ENCODE assay signal across 21 cellular contexts in genomic region chr6:69138893-69139494, GRCh38.
DNase-seq lines count a peak whose midpoint lies in the region; ATAC-seq, FAIRE-seq and TF ChIP-seq lines count a peak whose summit lies in the region.
"Had no signal": no experiment of that assay in that cellular context is flagged by ENCODE, and none has a peak within 500 bp of the region (broad histone marks: within the 10 kb centered on the region; RNA-seq: fewer than 3 reads in every experiment).

No MANE protein-coding gene starts in this region.

- H3K4me1 ChIP-seq in H1 (replicated peaks in 1 of 4; ENCODE audit: control insufficient read depth in 3 of 4, insufficient read depth in 4 of 4, low read length in 3 of 4): peaks cover 0 to 4% (median 0%) of the 10 kb centered on the region in 4 experiments; a peak in 3 of 7 replicates
- H3K4me1 ChIP-seq in left lung: no peaks in the 10 kb centered on the region
- H3K4me1 ChIP-seq: esophagus squamous epithelium, HAP-1, upper lobe of right lung had no signal

- intact Hi-C loops in Right ventricle myocardium inferior (cut with DNase I) (loop anchor here (1.0 to 5.0 kb wide), 3 partner anchors 155 to 233 kb away; no protein-coding TSS in a partner anchor), cardiac septum (cut with DNase I) (no loop called here), left lung (cut with DNase I) (no loop called here)

- H3K27ac ChIP-seq in H1 (ENCODE audit: low read depth, low read length): 0 out of 2 replicates have a peak overlapping the region, but pooled peaks have one; percentile 3
- H3K27ac ChIP-seq in left lung: no peak overlapping the region
- H3K27ac ChIP-seq: cardiac muscle cell, esophagus squamous epithelium, KMS-11, upper lobe of right lung had no signal

- no peak for FAIRE-seq in H1 (lab: Jason Lieb, UNC)
- FAIRE-seq: G401.6 had no signal

- no peak overlapping the region for H3K9ac ChIP-seq in H1 (replicated peaks in 1 of 4; ENCODE audit: extremely low read depth in 1 of 4, low read depth in 3 of 4, low read length in 3 of 4)
- H3K9ac ChIP-seq: KMS-11 had no signal

- H3K4ac ChIP-seq in H1 (replicated peaks; ENCODE audit: insufficient read length, low read depth, low read length): no peak overlapping the region

- no peak overlapping the region for H2BK20ac ChIP-seq in H1 (ENCODE audit: low read length)

- CTCF ChIA-PET in H1 (lab: Charles Lee; ENCODE audit: partially characterized antibody): interaction anchor here (0.7 kb wide), 1 partner anchor 870 kb away, joined by 3 read pairs; no protein-coding TSS in a partner anchor

- no peak overlapping the region for H3K4me3 ChIP-seq in H1 (ENCODE audit: extremely low read depth in 1 of 4, insufficient read depth in 2 of 4, low read depth in 3 of 4, low read length in 4 of 4)
- H3K4me3 ChIP-seq in left lung: no peak overlapping the region
- H3K4me3 ChIP-seq: cardiac muscle cell, esophagus squamous epithelium, HAP-1, upper lobe of right lung had no signal

- no peak overlapping the region for H4K8ac ChIP-seq in H1 (ENCODE audit: extremely low read depth, insufficient read depth, low read length)

- DNase-seq in Right ventricle myocardium inferior (ENCODE audit: missing footprints): no peak
- DNase-seq in cardiac septum (ENCODE audit: low spot score): no peak
- DNase-seq in H1 (ENCODE audit: low read depth in 1 of 2, low spot score in 2 of 2): no peak
- DNase-seq in iris pigment epithelial cell (ENCODE audit: low read depth): peak; percentile 9
- DNase-seq in DMS79 (lab: John Stamatoyannopoulos, UW): no peak
- DNase-seq in COLO829 (ENCODE audit: low spot score): no peak
- DNase-seq in NCI-H1417 (lab: John Stamatoyannopoulos, UW): no peak
- no peak for DNase-seq in left lung
- DNase-seq: activated CD4-positive, alpha-beta T cell treated with anti-CD3 and anti-CD28 coated beads for 48 hours; activated CD8-positive, alpha-beta memory T cell treated with anti-CD3 and anti-CD28 coated beads, Interleukin-2, amount 10 ng/mL, durations not matched to agents 7 days and 5 days; esophagus squamous epithelium; natural killer cell; NCI-H1048; NCI-H2081; stimulated activated CD8-positive, alpha-beta memory T cell treated with anti-CD3 and anti-CD28 coated beads, Interleukin-4, amount 100 ng/mL, for 48 hours; SW 1271; upper lobe of right lung had no signal

- no peak overlapping the region for H2AK5ac ChIP-seq in H1 (ENCODE audit: low read depth, low read length)

- no peaks in the 10 kb centered on the region for H3K79me1 ChIP-seq in H1 (ENCODE audit: low read depth, low read length)

- TF ChIP-seq CTCF in H1 (IDR thresholded peaks at IDR 0.05; ENCODE audit: control extremely low read depth in 1 of 3, insufficient read depth in 1 of 3, low read depth in 1 of 3, low read length in 3 of 3) (no peak), left lung (IDR thresholded peaks at IDR 0.05) (no peak)

- TF ChIP-seq POLR2A in H1 (IDR thresholded peaks at IDR 0.05; ENCODE audit: control extremely low read depth in 1 of 2, low read depth in 2 of 2, low read length in 2 of 2): no peak

- H3K79me2 ChIP-seq in H1 (ENCODE audit: control insufficient read depth in 1 of 2, insufficient read depth in 2 of 2, low read length in 2 of 2): no peaks in the 10 kb centered on the region

- H3K36me3 ChIP-seq in H1 (ENCODE audit: control insufficient read depth in 2 of 4, insufficient read depth in 4 of 4, low read length in 3 of 4): no peaks in the 10 kb centered on the region; a peak in 1 of 8 replicates
- no peaks in the 10 kb centered on the region for H3K36me3 ChIP-seq in left lung
- H3K36me3 ChIP-seq: cardiac muscle cell, esophagus squamous epithelium, HAP-1, upper lobe of right lung had no signal

- no peak overlapping the region for H3K4me2 ChIP-seq in H1 (ENCODE audit: insufficient read depth in 1 of 2, low read depth in 2 of 2, low read length in 2 of 2)
- H3K4me2 ChIP-seq: KMS-11 had no signal

- TF ChIP-seq EP300 in H1 (IDR thresholded peaks at IDR 0.05; ENCODE audit: borderline replicate concordance in 1 of 2, low read depth in 2 of 2, low read length in 2 of 2): no peak

- peak overlapping the region; percentile 26; the same call in 1 of the 2 replicates for H3K18ac ChIP-seq in H1 (ENCODE audit: extremely low read depth, low read length)

- H2BK12ac ChIP-seq in H1 (ENCODE audit: low read depth, low read length): no peak overlapping the region

- H2BK120ac ChIP-seq in H1 (replicated peaks; ENCODE audit: low read depth, low read length): no peak overlapping the region

- POLR2A ChIA-PET in H1 (lab: Charles Lee; ENCODE audit: partially characterized antibody): no interaction called here

- no peak overlapping the region for H2BK5ac ChIP-seq in H1 (ENCODE audit: low read depth, low read length)

- H3K9me3 ChIP-seq in H1 (ENCODE audit: insufficient read depth in 2 of 2, low read depth in 1 of 2, low read length in 1 of 2): no peaks in the 10 kb centered on the region
- H3K9me3 ChIP-seq in left lung: no peaks in the 10 kb centered on the region
- H3K9me3 ChIP-seq: esophagus squamous epithelium, HAP-1, upper lobe of right lung had no signal

- H4K5ac ChIP-seq in H1 (ENCODE audit: insufficient read length, low read depth, low read length): no peak overlapping the region

- H3K23ac ChIP-seq in H1 (ENCODE audit: insufficient read length): no peak overlapping the region

- no peak overlapping the region for H3K56ac ChIP-seq in H1 (replicated peaks; ENCODE audit: insufficient read length, low read depth, low read length)

- WGBS in H1 (ENCODE audit: extremely low coverage in 1 of 2, insufficient coverage in 1 of 2, insufficient read length in 1 of 2, insufficient replicate concordance in 2 of 2, low coverage in 1 of 2, low lambda C conversion rate in 2 of 2, missing lambda C conversion rate in 1 of 2), 2 experiments: 90% methylated on average over 4 of the region's 4 CpGs; no CpG with 5 or more reads in 1 of the 2 experiments

- ATAC-seq in Right ventricle myocardium inferior: peak; percentile 78
- ATAC-seq in left lung: no peak
- ATAC-seq: activated CD8-positive, alpha-beta memory T cell treated with anti-CD3 and anti-CD28 coated beads, Interleukin-2, amount 10 ng/mL, durations not matched to agents 7 days and 5 days; natural killer cell; upper lobe of right lung had no signal

- H3K27me3 ChIP-seq in H1 (replicated peaks in 1 of 4; ENCODE audit: control insufficient read depth in 3 of 4, extremely low read depth in 1 of 4, insufficient read depth in 3 of 4, low read length in 3 of 4) (no peaks in the 10 kb centered on the region), left lung (no peaks in the 10 kb centered on the region)
- H3K27me3 ChIP-seq: cardiac muscle cell, esophagus squamous epithelium, upper lobe of right lung had no signal

- no peaks in the 10 kb centered on the region for H3K23me2 ChIP-seq in H1 (ENCODE audit: low read depth, low read length)

- peak overlapping the region; percentile 53; the same call in 1 of the 2 replicates for H2BK15ac ChIP-seq in H1 (ENCODE audit: low read length)

- H2AFZ ChIP-seq in H1 (ENCODE audit: low read length): peak overlapping the region; percentile 28; the same call in 1 of the 2 replicates

- no peak overlapping the region for H3K14ac ChIP-seq in H1 (ENCODE audit: insufficient read length)

- no peaks in the 10 kb centered on the region for H4K20me1 ChIP-seq in H1 (replicated peaks in 1 of 2; ENCODE audit: control insufficient read depth in 1 of 2, insufficient read depth in 2 of 2, low read length in 2 of 2)

- no peak overlapping the region for H4K91ac ChIP-seq in H1 (replicated peaks; ENCODE audit: insufficient read length, low read length)

- no peak for TF ChIP-seq RAD21 in H1 (IDR thresholded peaks at IDR 0.05 in 1 of 2, conservative IDR thresholded peaks at IDR 0.05 in 1 of 2; ENCODE audit: low read depth in 2 of 2, low read length in 2 of 2)

TF ChIP-seq in H1, 55 proteins besides CTCF, POLR2A, EP300 and RAD21:
- TF ChIP-seq FOSL1 (IDR thresholded peaks at IDR 0.05; ENCODE audit: insufficient read depth, low read depth, low read length): no peak
- no peak for TF ChIP-seq CREB1 (IDR thresholded peaks at IDR 0.05)
- no peak for TF ChIP-seq SIX5 (IDR thresholded peaks at IDR 0.05; ENCODE audit: low read depth, low read length)
- no peak for TF ChIP-seq EZH2 (IDR thresholded peaks at IDR 0.05; ENCODE audit: low read depth, low read length, severe bottlenecking)
- TF ChIP-seq RXRA (IDR thresholded peaks at IDR 0.05; ENCODE audit: insufficient read depth, low read depth, low read length): no peak
- TF ChIP-seq SUZ12 (IDR thresholded peaks at IDR 0.05; ENCODE audit: low read length): no peak
- no peak for TF ChIP-seq SIRT6 (IDR thresholded peaks at IDR 0.05; ENCODE audit: low read length)
- no peak for TF ChIP-seq SAP30 (IDR thresholded peaks at IDR 0.05; ENCODE audit: insufficient read depth, insufficient replicate concordance, low read length)
- TF ChIP-seq NRF1 (IDR thresholded peaks at IDR 0.05; ENCODE audit: low read depth, low read length): no peak
- TF ChIP-seq CHD1 (IDR thresholded peaks at IDR 0.05; ENCODE audit: low read depth, low read length): no peak
